Comparison of ENCODE assay signal across 1 cellular context in genomic region chr4:113740857-113741379, GRCh38.
TF ChIP-seq lines count a peak whose summit lies in the region.

No MANE protein-coding gene starts in this region.

TF ChIP-seq in GM12878, 131 proteins besides CTCF, POLR2A, EP300 and RAD21 (continued from another document):
- TF ChIP-seq HSF1 (IDR thresholded peaks at IDR 0.05; ENCODE audit: low read depth, low read length) (no peak), YY1 (IDR thresholded peaks at IDR 0.05; ENCODE audit: low read depth, low read length) (peak; percentile 73), SIX5 (IDR thresholded peaks at IDR 0.05; ENCODE audit: low read depth, low read length, severe bottlenecking) (no peak), MTA2 (IDR thresholded peaks at IDR 0.05; ENCODE audit: low read depth) (no peak), ATF2 (IDR thresholded peaks at IDR 0.05; ENCODE audit: low read length) (no peak), YBX1 (IDR thresholded peaks at IDR 0.05) (no peak)
